18 cellular contexts compared by ENCODE assay signal in genomic region chr11:125412509-125412908, GRCh38.
DNase-seq lines count a peak whose midpoint lies in the region; ATAC-seq, FAIRE-seq and TF ChIP-seq lines count a peak whose summit lies in the region.
"Had no signal": no experiment of that assay in that cellular context is flagged by ENCODE, and none has a peak within 500 bp of the region (broad histone marks: within the 10 kb centered on the region; RNA-seq: fewer than 3 reads in every experiment).

No MANE protein-coding gene starts in this region.

- 85% methylated on average over 7 of the region's 7 CpGs; no CpG with 5 or more reads in 1 of the 2 experiments for WGBS in H1 (ENCODE audit: extremely low coverage in 1 of 2, insufficient coverage in 1 of 2, insufficient read length in 1 of 2, insufficient replicate concordance in 2 of 2, low coverage in 1 of 2, low lambda C conversion rate in 2 of 2, missing lambda C conversion rate in 1 of 2), 2 experiments

- H3K79me1 ChIP-seq in H1 (ENCODE audit: low read depth, low read length) = no peaks in the 10 kb centered on the region

- CTCF ChIA-PET in H1 (lab: Charles Lee; ENCODE audit: partially characterized antibody) = interaction anchor here (1.0 to 4.2 kb wide), 4 partner anchors 57 to 321 kb away, joined by 3 to 15 read pairs (median 6); no protein-coding TSS in a partner anchor
- CTCF ChIA-PET in activated CD8-positive, alpha-beta memory T cell treated with anti-CD3 and anti-CD28 coated beads, Interleukin-2, amount 10 ng/mL, durations not matched to agents 7 days and 5 days (lab: Charles Lee) = no interaction called here

- H2BK15ac ChIP-seq in H1 (ENCODE audit: low read length) = no peak overlapping the region

- DNase-seq in H1 (ENCODE audit: low read depth in 1 of 2, low spot score in 2 of 2) (no peak), keratinocyte (ENCODE audit: low read depth, low spot score) (peak; percentile 45), osteocyte (ENCODE audit: extremely low spot score, unreplicated experiment) (no peak), upper lobe of right lung (peak; percentile 25), iPS-NIHi7 (ENCODE audit: extremely low spot score) (no peak)
- no peak for DNase-seq in activated CD8-positive, alpha-beta memory T cell treated with anti-CD3 and anti-CD28 coated beads, Interleukin-2, amount 10 ng/mL, durations not matched to agents 7 days and 5 days
- DNase-seq: BE2C; CD4-positive, alpha-beta memory T cell; COR-L47; DMS153; EL; HCEC 1CT had no signal

- no peak for TF ChIP-seq EP300 in H1 (IDR thresholded peaks at IDR 0.05; ENCODE audit: borderline replicate concordance in 1 of 2, low read depth in 2 of 2, low read length in 2 of 2)

- peak; percentile 11 for ATAC-seq in upper lobe of right lung
- ATAC-seq in HG02678 (IDR thresholded peaks at IDR 0.05; ENCODE audit: unreplicated experiment) = no peak
- no peak for ATAC-seq in activated CD8-positive, alpha-beta memory T cell treated with anti-CD3 and anti-CD28 coated beads, Interleukin-2, amount 10 ng/mL, durations not matched to agents 7 days and 5 days
- ATAC-seq: A549 had no signal

- peaks cover 7% of the 10 kb centered on the region for H3K4me1 Mint-ChIP-seq in osteocyte (ENCODE audit: unreplicated experiment)
- no peaks in the 10 kb centered on the region for H3K4me1 Mint-ChIP-seq in activated CD8-positive, alpha-beta memory T cell treated with anti-CD3 and anti-CD28 coated beads, Interleukin-2, amount 10 ng/mL, durations not matched to agents 7 days and 5 days
- H3K4me1 Mint-ChIP-seq: CD4-positive, alpha-beta memory T cell had no signal

- H2BK20ac ChIP-seq in H1 (ENCODE audit: low read length) = no peak overlapping the region

- no peak overlapping the region for H2BK5ac ChIP-seq in H1 (ENCODE audit: low read depth, low read length)

- no peaks in the 10 kb centered on the region for H3K27me3 Mint-ChIP-seq in osteocyte (ENCODE audit: unreplicated experiment)
- peaks cover 6% of the 10 kb centered on the region for H3K27me3 Mint-ChIP-seq in activated CD8-positive, alpha-beta memory T cell treated with anti-CD3 and anti-CD28 coated beads, Interleukin-2, amount 10 ng/mL, durations not matched to agents 7 days and 5 days

- FAIRE-seq in H1 (lab: Jason Lieb, UNC) (no peak), keratinocyte (lab: Jason Lieb, UNC) (peak; percentile 65)
- FAIRE-seq: A549, D721Med, G401.6, GM12891 had no signal

- H3K9me3 Mint-ChIP-seq in osteocyte (ENCODE audit: unreplicated experiment) = no peaks in the 10 kb centered on the region
- no peaks in the 10 kb centered on the region for H3K9me3 Mint-ChIP-seq in activated CD8-positive, alpha-beta memory T cell treated with anti-CD3 and anti-CD28 coated beads, Interleukin-2, amount 10 ng/mL, durations not matched to agents 7 days and 5 days (ENCODE audit: low read depth)
- H3K9me3 Mint-ChIP-seq: CD4-positive, alpha-beta memory T cell had no signal

- no peak overlapping the region for H2BK120ac ChIP-seq in H1 (replicated peaks; ENCODE audit: low read depth, low read length)

- no peak overlapping the region for H3K4me3 Mint-ChIP-seq in osteocyte (ENCODE audit: unreplicated experiment)
- H3K4me3 Mint-ChIP-seq in activated CD8-positive, alpha-beta memory T cell treated with anti-CD3 and anti-CD28 coated beads, Interleukin-2, amount 10 ng/mL, durations not matched to agents 7 days and 5 days = no peak overlapping the region
- H3K4me3 Mint-ChIP-seq: CD4-positive, alpha-beta memory T cell had no signal

- H3K27ac ChIP-seq in H1 (ENCODE audit: low read depth, low read length) (no peak overlapping the region), keratinocyte (ENCODE audit: control insufficient read depth, insufficient read depth, low read length) (no peak overlapping the region), upper lobe of right lung (no peak overlapping the region)
- H3K27ac ChIP-seq: A549, C4-2B had no signal

- no peak overlapping the region for H3K14ac ChIP-seq in H1 (ENCODE audit: insufficient read length)

- TF ChIP-seq POLR2A in H1 (IDR thresholded peaks at IDR 0.05; ENCODE audit: control extremely low read depth in 1 of 2, low read depth in 2 of 2, low read length in 2 of 2) = no peak

- H4K8ac ChIP-seq in H1 (ENCODE audit: extremely low read depth, insufficient read depth, low read length) = 0 out of 2 replicates have a peak overlapping the region, but pooled peaks have one; percentile 7

- H3K27ac Mint-ChIP-seq in osteocyte (ENCODE audit: unreplicated experiment) = peak overlapping the region; percentile 3
- H3K27ac Mint-ChIP-seq in activated CD8-positive, alpha-beta memory T cell treated with anti-CD3 and anti-CD28 coated beads, Interleukin-2, amount 10 ng/mL, durations not matched to agents 7 days and 5 days = no peak overlapping the region

- intact Hi-C loops in upper lobe of right lung (cut with DNase I) = no loop called here

- H4K5ac ChIP-seq in H1 (ENCODE audit: insufficient read length, low read depth, low read length) = no peak overlapping the region

- H3K4me2 ChIP-seq in H1 (ENCODE audit: insufficient read depth in 1 of 2, low read depth in 2 of 2, low read length in 2 of 2) (no peak overlapping the region), keratinocyte (ENCODE audit: control insufficient read depth, extremely low read depth, insufficient read depth, low read depth, low read length) (peak overlapping the region; percentile 43)
- H3K4me2 ChIP-seq: A549 had no signal

- no peaks in the 10 kb centered on the region for H3K27me3 ChIP-seq in H1 (replicated peaks in 1 of 4; ENCODE audit: control insufficient read depth in 3 of 4, extremely low read depth in 1 of 4, insufficient read depth in 3 of 4, low read length in 3 of 4)
- H3K27me3 ChIP-seq in keratinocyte (ENCODE audit: control insufficient read depth, extremely low read depth, insufficient read depth, low read length) = no peaks in the 10 kb centered on the region
- peaks cover 13% of the 10 kb centered on the region for H3K27me3 ChIP-seq in upper lobe of right lung

- H3K9ac ChIP-seq in H1 (replicated peaks in 1 of 4; ENCODE audit: extremely low read depth in 1 of 4, low read depth in 3 of 4, low read length in 3 of 4) = no peak overlapping the region
- no peak overlapping the region for H3K9ac ChIP-seq in keratinocyte (ENCODE audit: control insufficient read depth, extremely low read depth, insufficient read depth, low read length)

- H3K9me3 ChIP-seq in H1 (ENCODE audit: insufficient read depth in 2 of 2, low read depth in 1 of 2, low read length in 1 of 2) = no peaks in the 10 kb centered on the region
- H3K9me3 ChIP-seq in keratinocyte (ENCODE audit: control insufficient read depth, low read depth, low read length) = no peaks in the 10 kb centered on the region
- no peaks in the 10 kb centered on the region for H3K9me3 ChIP-seq in upper lobe of right lung
- H3K9me3 ChIP-seq: A549, BE2C had no signal

- POLR2A ChIA-PET in H1 (lab: Charles Lee; ENCODE audit: partially characterized antibody) = interaction anchor here (1.2 kb wide), 1 partner anchor 12 kb away, joined by 3 read pairs; no protein-coding TSS in a partner anchor

- no peak overlapping the region for H3K56ac ChIP-seq in H1 (replicated peaks; ENCODE audit: insufficient read length, low read depth, low read length)

- H4K20me1 ChIP-seq in H1 (replicated peaks in 1 of 2; ENCODE audit: control insufficient read depth in 1 of 2, insufficient read depth in 2 of 2, low read length in 2 of 2) (no peaks in the 10 kb centered on the region), keratinocyte (ENCODE audit: control insufficient read depth, extremely low read depth, insufficient read depth, low read length) (no peaks in the 10 kb centered on the region)

- H4K91ac ChIP-seq in H1 (replicated peaks; ENCODE audit: insufficient read length, low read length) = no peak overlapping the region

- H3K18ac ChIP-seq in H1 (ENCODE audit: extremely low read depth, low read length) = no peak overlapping the region

- peaks cover 47% of the 10 kb centered on the region for H3K36me3 Mint-ChIP-seq in osteocyte (ENCODE audit: unreplicated experiment)
- H3K36me3 Mint-ChIP-seq in activated CD8-positive, alpha-beta memory T cell treated with anti-CD3 and anti-CD28 coated beads, Interleukin-2, amount 10 ng/mL, durations not matched to agents 7 days and 5 days = no peaks in the 10 kb centered on the region
- H3K36me3 Mint-ChIP-seq: CD4-positive, alpha-beta memory T cell had no signal

- H3K9me1 ChIP-seq in keratinocyte (ENCODE audit: control insufficient read depth, extremely low read depth, insufficient read depth, low read length) = no peaks in the 10 kb centered on the region

- H3K4me1 ChIP-seq in H1 (replicated peaks in 1 of 4; ENCODE audit: control insufficient read depth in 3 of 4, insufficient read depth in 4 of 4, low read length in 3 of 4) (peaks cover 0 to 8% (median 3%) of the 10 kb centered on the region in 4 experiments; a peak in 3 of 7 replicates), keratinocyte (ENCODE audit: control insufficient read depth, extremely low read depth, insufficient read depth, low read length) (peaks cover 42% of the 10 kb centered on the region), upper lobe of right lung (no peaks in the 10 kb centered on the region)
- H3K4me1 ChIP-seq: A549, BE2C had no signal

- H2BK12ac ChIP-seq in H1 (ENCODE audit: low read depth, low read length) = no peak overlapping the region

- H3K36me3 ChIP-seq in H1 (ENCODE audit: control insufficient read depth in 2 of 4, insufficient read depth in 4 of 4, low read length in 3 of 4) (no peaks in the 10 kb centered on the region), keratinocyte (ENCODE audit: control insufficient read depth in 2 of 2, extremely low read depth in 1 of 2, insufficient read depth in 2 of 2, low read length in 2 of 2) (no peaks in the 10 kb centered on the region), upper lobe of right lung (no peaks in the 10 kb centered on the region)
- H3K36me3 ChIP-seq: BE2C had no signal

- no peak overlapping the region for H3K23ac ChIP-seq in H1 (ENCODE audit: insufficient read length)

- H3K4me3 ChIP-seq in H1 (ENCODE audit: extremely low read depth in 1 of 4, insufficient read depth in 2 of 4, low read depth in 3 of 4, low read length in 4 of 4) (no peak overlapping the region), keratinocyte (ENCODE audit: control insufficient read depth in 2 of 3, extremely low read depth in 1 of 3, insufficient read depth in 2 of 3, low read depth in 1 of 3, low read length in 3 of 3) (no peak overlapping the region), upper lobe of right lung (no peak overlapping the region)
- H3K4me3 ChIP-seq: A549 had no signal

- dilution Hi-C loops in keratinocyte (cut with MboI; ENCODE audit: extremely low pct_ligation_motif_present, low sequenced_read_pairs) = no loop called here

- TF ChIP-seq RAD21 in H1 (IDR thresholded peaks at IDR 0.05 in 1 of 2, conservative IDR thresholded peaks at IDR 0.05 in 1 of 2; ENCODE audit: low read depth in 2 of 2, low read length in 2 of 2) = no peak

- no peak overlapping the region for H2AK5ac ChIP-seq in H1 (ENCODE audit: low read depth, low read length)

- no peak for TF ChIP-seq CTCF in H1 (IDR thresholded peaks at IDR 0.05; ENCODE audit: control extremely low read depth in 1 of 3, insufficient read depth in 1 of 3, low read depth in 1 of 3, low read length in 3 of 3)
- TF ChIP-seq CTCF in keratinocyte (optimal IDR thresholded peaks at IDR 0.05 in 1 of 3, IDR thresholded peaks at IDR 0.05 in 1 of 3, conservative IDR thresholded peaks at IDR 0.05 in 1 of 3; ENCODE audit: extremely low read depth in 1 of 3, insufficient read depth in 2 of 3, low read length in 3 of 3) = no peak
- TF ChIP-seq CTCF in osteocyte (IDR thresholded peaks at IDR 0.05) = no peak
- no peak for TF ChIP-seq CTCF in upper lobe of right lung (IDR thresholded peaks at IDR 0.05)

- H3K4ac ChIP-seq in H1 (replicated peaks; ENCODE audit: insufficient read length, low read depth, low read length) = no peak overlapping the region

- no peaks in the 10 kb centered on the region for H3K79me2 ChIP-seq in H1 (ENCODE audit: control insufficient read depth in 1 of 2, insufficient read depth in 2 of 2, low read length in 2 of 2)
- no peaks in the 10 kb centered on the region for H3K79me2 ChIP-seq in keratinocyte (ENCODE audit: control insufficient read depth, insufficient read depth, low read length)

- H2AFZ ChIP-seq in H1 (ENCODE audit: low read length) (no peak overlapping the region), keratinocyte (ENCODE audit: control insufficient read depth, low read length) (peak overlapping the region; percentile 78)

- no peaks in the 10 kb centered on the region for H3K23me2 ChIP-seq in H1 (ENCODE audit: low read depth, low read length)

Comparison
In these comparisons a context has a peak if more than half of its experiments do, and no peak if none do; other contexts are left out.
1. DNase-seq: peak in keratinocyte (single experiment) and upper lobe of right lung (single experiment); none in H1 (0 of 2), osteocyte (single experiment), activated CD8-positive, alpha-beta memory T cell treated with anti-CD3 and anti-CD28 coated beads, Interleukin-2, amount 10 ng/mL, durations not matched to agents 7 days and 5 days (single experiment) and iPS-NIHi7 (single experiment).